8 cellular contexts compared by ENCODE assay signal in the genomic region with DNA sequence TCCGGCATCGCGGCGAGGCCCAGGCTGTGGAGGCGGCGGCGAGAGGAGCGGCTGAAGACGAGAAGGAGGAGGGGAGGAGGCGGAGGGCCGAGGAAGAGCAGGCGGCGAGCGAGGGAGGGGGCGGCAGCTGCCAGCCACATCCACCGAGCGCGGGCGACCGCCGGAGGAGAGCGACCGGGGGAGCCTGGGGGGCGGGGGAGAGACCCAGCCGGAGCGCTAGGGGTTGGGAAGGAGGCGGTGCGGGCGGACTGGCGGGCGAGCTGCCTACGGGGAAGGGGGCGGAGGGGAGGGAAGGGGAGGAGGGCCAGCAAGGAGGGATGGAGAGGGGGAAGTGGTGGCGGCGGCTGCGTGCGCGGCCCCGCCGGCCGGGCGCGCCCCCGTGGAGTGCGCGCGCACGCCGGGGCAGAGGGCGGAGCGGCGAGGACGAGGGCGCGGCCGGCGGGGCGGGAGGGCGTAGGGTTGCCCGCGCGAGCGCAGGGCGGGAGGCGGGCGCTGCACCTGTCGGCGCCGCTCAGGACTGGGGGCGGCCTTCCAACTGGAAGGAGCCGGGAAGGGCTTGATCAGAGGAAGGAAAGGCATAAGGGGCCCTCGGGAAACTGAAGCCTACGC. TPM values are rescaled to one million over a fixed set of nuclear protein-coding genes. Genes with fewer than 3 reads are reported as not detected.
DNase-seq lines count a peak whose midpoint lies in the region; ATAC-seq and TF ChIP-seq lines count a peak whose summit lies in the region.
"Not testable (repeated sequence)": the region's sequence is repeated elsewhere in the genome, so short reads cannot be mapped to it uniquely, and the experiment has no call there.

No MANE protein-coding gene starts in this region.

- not testable (repeated sequence) for H3K27ac Mint-ChIP-seq in HFFc6

- not testable (repeated sequence) for H3K27me3 Mint-ChIP-seq in HFFc6 (ENCODE audit: insufficient read depth)

- DNase-seq in GM03348 (ENCODE audit: low spot score): peak; percentile 93
- DNase-seq in HFFc6: peak; percentile 51
- peak; percentile 72 for DNase-seq in NCI-H1092 (lab: John Stamatoyannopoulos, UW)
- DNase-seq in activated naive CD4-positive, alpha-beta T cell treated with anti-CD3 and anti-CD28 coated beads, Interleukin-2, amount 50 U/mL, for 16 hours: peak; percentile 78
- peak; percentile 80 for DNase-seq in globus pallidus (ENCODE audit: low spot score)
- peak; percentile 32 for DNase-seq in omental fat pad (ENCODE audit: low spot score)
- peak in 48 of 49 donors; percentile 42 to 89 (median 70) for DNase-seq in substantia nigra (lab: John Stamatoyannopoulos, UW)

- H3K9me3 Mint-ChIP-seq in HFFc6: not testable (repeated sequence)

- peaks cover 13% of the 10 kb centered on the region for H3K4me1 Mint-ChIP-seq in HFFc6 (ENCODE audit: low read depth)

- H3K36me3 Mint-ChIP-seq in HFFc6 (ENCODE audit: low read depth): not testable (repeated sequence)

- TF ChIP-seq CTCF in HFFc6 (IDR thresholded peaks at IDR 0.05); omental fat pad (IDR thresholded peaks at IDR 0.05): not testable (repeated sequence)

- not testable (repeated sequence) for H3K27ac ChIP-seq in substantia nigra (ENCODE audit: low read depth, low read length, poor library complexity, severe bottlenecking)

- ATAC-seq in SK-N-SH treated with all-trans-retinoic acid at 6 μM for 48 hours (peak; percentile 79), omental fat pad (ENCODE audit: low FRiP score) (peak; percentile 94)

- peak overlapping the region; percentile 24; the same call in 1 of the 2 replicates for H3K4me3 Mint-ChIP-seq in HFFc6

TF ChIP-seq in SK-N-SH treated with all-trans-retinoic acid at 6 μM for 48 hours, 23 proteins besides CTCF, POLR2A, EP300 and RAD21:
- TF ChIP-seq CSDC2 (CRISPR knock-in tag; IDR thresholded peaks at IDR 0.05) (peak; percentile 64; the same call in 1 of the 2 replicates), TSHZ2 (CRISPR knock-in tag; IDR thresholded peaks at IDR 0.05) (0 out of 2 replicates have a peak, but pooled peaks have one; percentile 38), SNAI2 (CRISPR knock-in tag; IDR thresholded peaks at IDR 0.05) (peak; percentile 87; the same call in 1 of the 2 replicates)

RNA-seq across cellular contexts. Expression of gene MRPL45, which starts 39.9 kb away (rescaled TPM):
- 10 to 100 TPM; 35.7 to 43.3 (median 42.1) TPM for total RNA-seq in HFFc6 (2021; fragmentation: NEBNext Ultra II Directional; extraction: Animal tissue kit (Norgen Biotek cat#: 25700))
- total RNA-seq in omental fat pad: 10 to 100 TPM; 19.1 to 38.4 (median 31.6) TPM

Comparison
In these comparisons a context has a peak if more than half of its experiments do, and no peak if none do; other contexts are left out.
1. DNase-seq: peak in every context shown above with its lines; median percentile 93 in GM03348; 80 in globus pallidus; 78 in activated naive CD4-positive, alpha-beta T cell treated with anti-CD3 and anti-CD28 coated beads, Interleukin-2, amount 50 U/mL, for 16 hours; 72 in NCI-H1092; 70 in substantia nigra; 51 in HFFc6; 32 in omental fat pad.